ENCODE assay signal across 25 cellular contexts in the genomic region with DNA sequence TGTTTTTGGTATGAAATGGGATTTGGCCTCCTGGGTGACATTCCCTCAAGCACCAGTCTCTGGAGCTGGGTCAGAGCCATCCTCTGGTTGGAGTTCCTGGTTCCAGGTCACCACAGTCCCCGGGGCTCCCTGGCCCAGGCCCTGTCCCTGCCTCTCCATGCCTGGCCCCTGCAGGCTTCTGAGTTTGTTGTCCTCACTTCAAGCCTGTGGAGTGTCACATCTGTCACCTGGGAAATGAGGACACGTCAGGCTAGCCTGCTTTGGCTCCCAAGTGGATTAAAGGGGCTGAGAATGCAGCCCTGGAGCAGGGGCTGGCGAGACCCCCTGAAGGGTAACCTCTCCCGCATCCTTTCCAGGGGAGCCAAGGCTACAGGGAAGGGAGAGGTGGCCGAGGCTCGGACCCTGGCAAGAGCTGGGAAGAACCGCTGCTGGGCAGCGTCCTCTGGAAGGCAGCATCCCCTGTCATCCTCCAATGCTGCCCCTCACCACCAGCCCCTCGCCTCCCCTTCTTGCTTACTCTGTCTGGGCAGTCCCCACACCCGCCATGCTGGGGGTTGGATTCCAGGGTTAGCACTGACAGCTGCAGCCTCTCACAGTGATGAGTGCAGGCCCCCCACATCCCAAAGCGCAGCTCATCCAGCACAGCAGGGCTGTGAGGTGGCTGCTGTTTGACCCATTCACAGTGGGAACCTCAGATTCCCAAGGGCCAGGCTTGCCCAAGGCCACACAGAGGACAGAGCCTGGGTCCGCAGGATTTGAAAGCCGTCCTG.
A peak's percentile ranks its signal among the peaks of the same experiment; 100 is the strongest.
DNase-seq lines count a peak whose midpoint lies in the region; ATAC-seq and TF ChIP-seq lines count a peak whose summit lies in the region.
"Had no signal": no experiment of that assay in that cellular context is flagged by ENCODE, and none has a peak within 500 bp of the region (broad histone marks: within the 10 kb centered on the region; RNA-seq: fewer than 3 reads in every experiment).

No MANE protein-coding gene starts in this region.

- POLR2A ChIA-PET in activated naive CD8-positive, alpha-beta T cell treated with anti-CD3 and anti-CD28 coated beads, Interleukin-2, amount 10 ng/mL, durations not matched to agents 7 days and 5 days (lab: Charles Lee) = no interaction called here
- POLR2A ChIA-PET in MCF 10A (lab: Yijun Ruan, JAX) = no interaction called here

- H3K4me1 ChIP-seq in neural progenitor cell = no peaks in the 10 kb centered on the region
- H3K4me1 ChIP-seq: thyroid gland had no signal

- no peak for DNase-seq in activated T-cell treated with anti-CD3 and anti-CD28 coated beads, Interleukin-2, amount 50 U/mL, for 24 hours
- no peak for DNase-seq in activated T-cell treated with anti-CD3 and anti-CD28 coated beads, Interleukin-2, amount 50 U/mL, for 48 hours
- no peak for DNase-seq in activated naive CD8-positive, alpha-beta T cell treated with anti-CD3 and anti-CD28 coated beads, Interleukin-2, amount 10 ng/mL, durations not matched to agents 7 days and 5 days
- peak; percentile 9 for DNase-seq in neural progenitor cell (ENCODE audit: low spot score)
- DNase-seq in stimulated activated naive CD8-positive, alpha-beta T cell treated with anti-CD3 and anti-CD28 coated beads, Interleukin-15, amount 100 ng/mL, for 72 hours = no peak
- no peak for DNase-seq in MCF 10A (ENCODE audit: unreplicated experiment)
- DNase-seq: activated CD4-positive, alpha-beta T cell treated with anti-CD3 and anti-CD28 coated beads, Interleukin-2, amount 50 U/mL, for 4 hours; CD8-positive, alpha-beta memory T cell; DMS53; GDM1; GOT3; hippocampal formation; Kasumi-1; NCI-H1048; NCI-H1930; NCI-H524 treated with DMSO at 0.1 percent for 48 hours; SHP77; stimulated activated CD4-positive, alpha-beta T cell treated with anti-CD3 and anti-CD28 coated beads, Interleukin-4, amount 100 ng/mL, for 4 hours; stimulated activated naive CD4-positive, alpha-beta T cell; thyroid gland had no signal

- BruUV-seq in MCF 10A (replicated peaks; lab: Mats Ljungman, UMichigan) = no TSS peak

- H3K36me3 ChIP-seq in neural progenitor cell = no peaks in the 10 kb centered on the region
- H3K36me3 ChIP-seq: thyroid gland had no signal

- H3K9ac ChIP-seq in neural progenitor cell = no peak overlapping the region

- no peaks in the 10 kb centered on the region for H3F3A ChIP-seq in neural progenitor cell (ENCODE audit: low read depth)

- peaks cover 4% of the 10 kb centered on the region for H3K27me3 Mint-ChIP-seq in activated T-cell treated with anti-CD3 and anti-CD28 coated beads, Interleukin-2, amount 50 U/mL, for 24 hours
- H3K27me3 Mint-ChIP-seq in activated naive CD8-positive, alpha-beta T cell treated with anti-CD3 and anti-CD28 coated beads, Interleukin-2, amount 10 ng/mL, durations not matched to agents 7 days and 5 days = no peaks in the 10 kb centered on the region
- H3K27me3 Mint-ChIP-seq in neural progenitor cell (ENCODE audit: insufficient read depth, low read depth) (peaks cover 13% of the 10 kb centered on the region), MCF 10A (ENCODE audit: insufficient read depth, unreplicated experiment) (peaks cover 33% of the 10 kb centered on the region)
- H3K27me3 Mint-ChIP-seq in stimulated activated naive CD8-positive, alpha-beta T cell treated with anti-CD3 and anti-CD28 coated beads, Interleukin-15, amount 100 ng/mL, for 72 hours = no peaks in the 10 kb centered on the region

- no peaks in the 10 kb centered on the region for H3K36me3 Mint-ChIP-seq in activated T-cell treated with anti-CD3 and anti-CD28 coated beads, Interleukin-2, amount 50 U/mL, for 24 hours (ENCODE audit: low read depth)
- peaks cover 4% of the 10 kb centered on the region for H3K36me3 Mint-ChIP-seq in activated naive CD8-positive, alpha-beta T cell treated with anti-CD3 and anti-CD28 coated beads, Interleukin-2, amount 10 ng/mL, durations not matched to agents 7 days and 5 days
- H3K36me3 Mint-ChIP-seq in neural progenitor cell (no peaks in the 10 kb centered on the region), MCF 10A (ENCODE audit: insufficient read depth, unreplicated experiment) (no peaks in the 10 kb centered on the region)
- H3K36me3 Mint-ChIP-seq: CD8-positive, alpha-beta memory T cell; naive thymus-derived CD8-positive, alpha-beta T cell had no signal

- CTCF ChIA-PET in MCF 10A (lab: Yijun Ruan, JAX) = no interaction called here

- peak overlapping the region; percentile 30 for H3K27ac Mint-ChIP-seq in activated T-cell treated with anti-CD3 and anti-CD28 coated beads, Interleukin-2, amount 50 U/mL, for 24 hours
- peak overlapping the region; percentile 51 for H3K27ac Mint-ChIP-seq in activated naive CD8-positive, alpha-beta T cell treated with anti-CD3 and anti-CD28 coated beads, Interleukin-2, amount 10 ng/mL, durations not matched to agents 7 days and 5 days
- H3K27ac Mint-ChIP-seq in neural progenitor cell (no peak overlapping the region), MCF 10A (ENCODE audit: low read depth, unreplicated experiment) (no peak overlapping the region)
- H3K27ac Mint-ChIP-seq in stimulated activated naive CD8-positive, alpha-beta T cell treated with anti-CD3 and anti-CD28 coated beads, Interleukin-15, amount 100 ng/mL, for 72 hours = peak overlapping the region; percentile 46 to 95

- H2AFZ ChIP-seq in neural progenitor cell (replicated peaks) = no peak overlapping the region

- no peak overlapping the region for H3K4me3 ChIP-seq in neural progenitor cell
- H3K4me3 ChIP-seq: thyroid gland had no signal

- no peak for ATAC-seq in activated naive CD8-positive, alpha-beta T cell treated with anti-CD3 and anti-CD28 coated beads, Interleukin-2, amount 10 ng/mL, durations not matched to agents 7 days and 5 days (ENCODE audit: low read depth)
- ATAC-seq in stimulated activated naive CD8-positive, alpha-beta T cell treated with anti-CD3 and anti-CD28 coated beads, Interleukin-15, amount 100 ng/mL, for 72 hours = no peak
- no peak for ATAC-seq in HG03025 (IDR thresholded peaks at IDR 0.05; ENCODE audit: low FRiP score, unreplicated experiment)
- no peak for ATAC-seq in HG02623 (IDR thresholded peaks at IDR 0.05; ENCODE audit: unreplicated experiment)
- ATAC-seq: Panc1 had no signal

- H3K27ac ChIP-seq in neural progenitor cell = no peak overlapping the region
- H3K27ac ChIP-seq: thyroid gland, VCaP had no signal

- H3K4me2 ChIP-seq in neural progenitor cell = no peak overlapping the region

- peaks cover 7% of the 10 kb centered on the region for H3K4me1 Mint-ChIP-seq in activated T-cell treated with anti-CD3 and anti-CD28 coated beads, Interleukin-2, amount 50 U/mL, for 24 hours (ENCODE audit: low read depth)
- peaks cover 7% of the 10 kb centered on the region for H3K4me1 Mint-ChIP-seq in activated naive CD8-positive, alpha-beta T cell treated with anti-CD3 and anti-CD28 coated beads, Interleukin-2, amount 10 ng/mL, durations not matched to agents 7 days and 5 days
- H3K4me1 Mint-ChIP-seq in neural progenitor cell (peaks cover 9% of the 10 kb centered on the region), MCF 10A (ENCODE audit: insufficient read depth, unreplicated experiment) (peaks cover 4% of the 10 kb centered on the region)
- peaks cover 13% of the 10 kb centered on the region for H3K4me1 Mint-ChIP-seq in stimulated activated naive CD8-positive, alpha-beta T cell treated with anti-CD3 and anti-CD28 coated beads, Interleukin-15, amount 100 ng/mL, for 72 hours

- TF ChIP-seq CTCF in neural progenitor cell (IDR thresholded peaks at IDR 0.05) (no peak), MCF 10A (IDR thresholded peaks at IDR 0.05; ENCODE audit: unreplicated experiment) (no peak)

- intact Hi-C loops in MCF 10A (cut with micrococcal nuclease) = no loop called here

- no peaks in the 10 kb centered on the region for H3K27me3 ChIP-seq in neural progenitor cell
- H3K27me3 ChIP-seq: thyroid gland had no signal

- H3K9me3 Mint-ChIP-seq in activated T-cell treated with anti-CD3 and anti-CD28 coated beads, Interleukin-2, amount 50 U/mL, for 24 hours = no peaks in the 10 kb centered on the region
- peaks cover 2% of the 10 kb centered on the region for H3K9me3 Mint-ChIP-seq in activated naive CD8-positive, alpha-beta T cell treated with anti-CD3 and anti-CD28 coated beads, Interleukin-2, amount 10 ng/mL, durations not matched to agents 7 days and 5 days
- H3K9me3 Mint-ChIP-seq in neural progenitor cell (no peaks in the 10 kb centered on the region), MCF 10A (ENCODE audit: unreplicated experiment) (no peaks in the 10 kb centered on the region)
- H3K9me3 Mint-ChIP-seq in stimulated activated naive CD8-positive, alpha-beta T cell treated with anti-CD3 and anti-CD28 coated beads, Interleukin-15, amount 100 ng/mL, for 72 hours = no peaks in the 10 kb centered on the region

- H3K79me2 ChIP-seq in neural progenitor cell (ENCODE audit: low read depth) = no peaks in the 10 kb centered on the region

- H3K4me3 Mint-ChIP-seq in activated T-cell treated with anti-CD3 and anti-CD28 coated beads, Interleukin-2, amount 50 U/mL, for 24 hours = no peak overlapping the region
- no peak overlapping the region for H3K4me3 Mint-ChIP-seq in activated naive CD8-positive, alpha-beta T cell treated with anti-CD3 and anti-CD28 coated beads, Interleukin-2, amount 10 ng/mL, durations not matched to agents 7 days and 5 days
- H3K4me3 Mint-ChIP-seq in neural progenitor cell (no peak overlapping the region), MCF 10A (ENCODE audit: unreplicated experiment) (no peak overlapping the region)
- no peak overlapping the region for H3K4me3 Mint-ChIP-seq in stimulated activated naive CD8-positive, alpha-beta T cell treated with anti-CD3 and anti-CD28 coated beads, Interleukin-15, amount 100 ng/mL, for 72 hours

- H4K20me1 ChIP-seq in neural progenitor cell (ENCODE audit: low read depth) = no peaks in the 10 kb centered on the region

- no peaks in the 10 kb centered on the region for H3K9me3 ChIP-seq in neural progenitor cell (ENCODE audit: low read depth)
- H3K9me3 ChIP-seq: thyroid gland had no signal

Comparison
In these comparisons a context has a peak if more than half of its experiments do, and no peak if none do; other contexts are left out.
1. H3K27ac Mint-ChIP-seq: peak in activated T-cell treated with anti-CD3 and anti-CD28 coated beads, Interleukin-2, amount 50 U/mL, for 24 hours (single experiment), activated naive CD8-positive, alpha-beta T cell treated with anti-CD3 and anti-CD28 coated beads, Interleukin-2, amount 10 ng/mL, durations not matched to agents 7 days and 5 days (single experiment) and stimulated activated naive CD8-positive, alpha-beta T cell treated with anti-CD3 and anti-CD28 coated beads, Interleukin-15, amount 100 ng/mL, for 72 hours (2 of 2); none in neural progenitor cell (single experiment) and MCF 10A (single experiment).